Comparison of ENCODE assay signal across 1 cellular context in the genomic region with DNA sequence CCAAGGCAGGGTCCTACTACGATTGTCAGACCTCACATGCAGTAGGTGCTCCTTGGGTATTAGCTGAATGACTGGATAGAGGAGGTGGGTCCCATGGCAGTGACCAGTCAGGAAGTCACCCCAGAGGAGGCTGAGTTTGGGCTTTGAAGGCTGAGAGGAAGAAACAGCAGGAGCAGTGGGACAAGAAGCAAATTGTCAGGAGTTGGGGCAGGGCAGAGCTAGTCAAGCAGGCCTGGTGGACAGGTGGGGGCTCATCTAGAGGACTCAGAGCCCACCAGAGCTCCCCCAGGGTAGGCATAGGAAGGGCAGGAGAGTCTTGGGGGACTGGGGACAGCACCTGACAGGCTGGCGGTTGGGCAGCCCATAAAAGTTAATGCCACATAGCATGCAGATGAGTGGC.
TF ChIP-seq lines count a peak whose summit lies in the region.

No MANE protein-coding gene starts in this region.

TF ChIP-seq in GM12878, 131 proteins besides CTCF, POLR2A, EP300 and RAD21 (continued from another document):
- TF ChIP-seq MTA3 (IDR thresholded peaks at IDR 0.05; ENCODE audit: borderline replicate concordance, low read length): no peak
